ENCODE assay signal across 23 cellular contexts in the genomic region with DNA sequence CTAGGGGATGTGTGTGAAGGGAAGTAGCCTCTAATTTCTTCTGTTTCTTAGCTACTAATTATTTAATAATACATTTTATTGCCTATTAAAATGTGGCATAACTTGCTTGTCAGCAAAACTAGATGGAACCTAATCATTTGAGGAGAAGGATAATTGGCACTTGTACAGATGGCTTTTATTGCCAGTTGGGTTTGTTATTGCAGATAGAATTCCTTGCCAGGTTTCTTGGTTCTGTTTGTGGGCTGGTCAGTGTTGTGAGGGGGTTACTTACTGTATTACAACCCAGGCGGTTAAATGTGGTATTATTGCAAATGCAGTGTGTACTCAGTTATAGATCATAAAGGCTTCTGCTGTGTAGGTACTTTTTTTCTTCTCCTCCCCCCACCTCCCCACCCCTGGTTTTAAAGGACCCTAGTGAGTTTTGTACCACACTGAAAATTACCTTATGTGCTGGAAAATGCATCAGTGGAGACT.
DNase-seq lines count a peak whose midpoint lies in the region; ATAC-seq and TF ChIP-seq lines count a peak whose summit lies in the region.
"Had no signal": no experiment of that assay in that cellular context is flagged by ENCODE, and none has a peak within 500 bp of the region (broad histone marks: within the 10 kb centered on the region; RNA-seq: fewer than 3 reads in every experiment).

No MANE protein-coding gene starts in this region.

- intact Hi-C loops in left colon (cut with DNase I, micrococcal nuclease): no loop called here

- no peak for TF ChIP-seq EP300 in suprapubic skin (IDR thresholded peaks at IDR 0.05)

- H3K27me3 ChIP-seq in suprapubic skin: no peaks in the 10 kb centered on the region
- H3K27me3 ChIP-seq: gastroesophageal sphincter had no signal

- POLR2A ChIA-PET in HEK293T (lab: Yijun Ruan, JAX): no interaction called here

- TF ChIP-seq CTCF in suprapubic skin (IDR thresholded peaks at IDR 0.05): no peak

- no peak overlapping the region for H3K4me3 ChIP-seq in suprapubic skin
- H3K4me3 ChIP-seq: coronary artery, esophagus squamous epithelium, gastroesophageal sphincter, lung, skin epidermis had no signal

- 68% methylated on average over 1 of the region's 1 CpG for WGBS in suprapubic skin

- in situ Hi-C loops in ACHN (cut with HindIII; ENCODE audit: low pct_ligation_motif_present, low pct_unique_long_range_greater_than_20kb, low sequenced_read_pairs): no loop called here

- ATAC-seq in left colon: peak; percentile 27
- ATAC-seq: gastroesophageal sphincter; stimulated activated effector memory CD8-positive, alpha-beta T cell treated with anti-CD3 and anti-CD28 coated beads, Interleukin-12 subunit alpha, Interleukin-12 subunit beta, amount 100 ng/mL, for 72 hours had no signal

- DNase-seq in DMS 273 treated with DMSO at 0.1 percent for 48 hours (lab: John Stamatoyannopoulos, UW) (peak; percentile 99), HEK293T (ENCODE audit: extremely low spot score) (no peak), NCI-H2196 treated with DMSO at 0.1 percent for 48 hours (lab: John Stamatoyannopoulos, UW; ENCODE audit: unreplicated experiment) (peak; percentile 83), left colon (no peak), ACHN (no peak), suprapubic skin (ENCODE audit: low spot score in 2 of 2) (no peak), EL (no peak)
- DNase-seq: activated CD4-positive, CD25-positive, alpha-beta regulatory T cell treated with anti-CD3 and anti-CD28 coated beads, Interleukin-2, amount 50 U/mL, for 72 hours; activated naive CD4-positive, alpha-beta T cell; activated T-cell treated with anti-CD3 and anti-CD28 coated beads, Interleukin-2, amount 50 U/mL, for 1 hour; CD4-positive, CD25-positive, alpha-beta regulatory T cell; DND-41; esophagus squamous epithelium; IMR-90; MM.1S; NK-92 treated with Interleukin-12 subunit alpha and Interleukin-12 subunit beta, amount 100 ng/mL, for 24 hours; SIG-M5; stimulated activated CD4-positive, alpha-beta T cell treated with anti-CD3 and anti-CD28 coated beads, Interleukin-2, amount 100 ng/mL, for 24 hours had no signal

- H3K4me1 ChIP-seq in suprapubic skin: peaks cover 26% of the 10 kb centered on the region

- H3K36me3 ChIP-seq in suprapubic skin: no peaks in the 10 kb centered on the region
- H3K36me3 ChIP-seq: esophagus squamous epithelium, gastroesophageal sphincter had no signal

- CTCF ChIA-PET in HEK293T (lab: Yijun Ruan, JAX): no interaction called here

- H3K9me3 ChIP-seq in suprapubic skin: no peaks in the 10 kb centered on the region
- H3K9me3 ChIP-seq: esophagus squamous epithelium, gastroesophageal sphincter had no signal

- TF ChIP-seq POLR2A in suprapubic skin (IDR thresholded peaks at IDR 0.05): no peak

- H3K27ac ChIP-seq in suprapubic skin: no peak overlapping the region
- H3K27ac ChIP-seq: coronary artery, esophagus squamous epithelium, gastroesophageal sphincter, skin epidermis had no signal

TF ChIP-seq in HEK293T, 16 proteins besides CTCF, POLR2A, EP300 and RAD21:
- TF ChIP-seq, protein P1, sequence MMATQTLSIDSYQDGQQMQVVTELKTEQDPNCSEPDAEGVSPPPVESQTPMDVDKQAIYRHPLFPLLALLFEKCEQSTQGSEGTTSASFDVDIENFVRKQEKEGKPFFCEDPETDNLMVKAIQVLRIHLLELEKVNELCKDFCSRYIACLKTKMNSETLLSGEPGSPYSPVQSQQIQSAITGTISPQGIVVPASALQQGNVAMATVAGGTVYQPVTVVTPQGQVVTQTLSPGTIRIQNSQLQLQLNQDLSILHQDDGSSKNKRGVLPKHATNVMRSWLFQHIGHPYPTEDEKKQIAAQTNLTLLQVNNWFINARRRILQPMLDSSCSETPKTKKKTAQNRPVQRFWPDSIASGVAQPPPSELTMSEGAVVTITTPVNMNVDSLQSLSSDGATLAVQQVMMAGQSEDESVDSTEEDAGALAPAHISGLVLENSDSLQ (IDR thresholded peaks at IDR 0.05): peak; percentile 48; the same call in 1 of the 2 replicates
- no peak for TF ChIP-seq FOXM1 (IDR thresholded peaks at IDR 0.05; ENCODE audit: borderline replicate concordance)
- 0 out of 2 replicates have a peak, but pooled peaks have one; percentile 6 for TF ChIP-seq CTBP1 (IDR thresholded peaks at IDR 0.05; ENCODE audit: borderline replicate concordance)
TF ChIP-seq in HEK293T: peak in this region for 2.

Comparison
In these comparisons a context has a peak if more than half of its experiments do, and no peak if none do; other contexts are left out.
1. DNase-seq: peak in DMS 273 treated with DMSO at 0.1 percent for 48 hours (single experiment) and NCI-H2196 treated with DMSO at 0.1 percent for 48 hours (single experiment); none in HEK293T (single experiment), left colon (0 of 2), ACHN (single experiment), suprapubic skin (0 of 2) and EL (single experiment).